18 cellular contexts compared by ENCODE assay signal in genomic region chr1:174794861-174795260, GRCh38.
"Had no signal": no experiment of that assay in that cellular context is flagged by ENCODE, and none has a peak within 500 bp of the region (broad histone marks: within the 10 kb centered on the region; RNA-seq: fewer than 3 reads in every experiment).

No MANE protein-coding gene starts in this region.

- H3K4me3 ChIP-seq: cardiac muscle cell, esophagus muscularis mucosa, gastroesophageal sphincter, heart right ventricle, left lung, thyroid gland had no signal

- ATAC-seq: activated CD4-positive, alpha-beta T cell treated with anti-CD3 and anti-CD28 coated beads for 36 hours; activated CD8-positive, alpha-beta memory T cell treated with anti-CD3 and anti-CD28 coated beads, Interleukin-2, amount 10 ng/mL, durations not matched to agents 7 days and 5 days; activated T-helper 17 cell treated with anti-CD3 and anti-CD28 coated beads, Interleukin-2, amount 50 U/mL, for 72 hours; gastroesophageal sphincter; heart right ventricle; left lung had no signal

- H3K27me3 ChIP-seq: cardiac muscle cell, esophagus muscularis mucosa, gastroesophageal sphincter, heart right ventricle, left lung, thyroid gland had no signal

- H3K27ac ChIP-seq: cardiac muscle cell, esophagus muscularis mucosa, gastroesophageal sphincter, heart right ventricle, left lung, thyroid gland had no signal

- H3K36me3 ChIP-seq: cardiac muscle cell, esophagus muscularis mucosa, gastroesophageal sphincter, heart right ventricle, left lung, thyroid gland had no signal

- H3K9me3 ChIP-seq: esophagus muscularis mucosa, gastroesophageal sphincter, heart right ventricle, left lung, thyroid gland had no signal

- DNase-seq: activated CD4-positive, alpha-beta memory T cell treated with anti-CD3 and anti-CD28 coated beads for 36 hours; activated CD4-positive, alpha-beta T cell treated with anti-CD3 and anti-CD28 coated beads for 36 hours; activated CD8-positive, alpha-beta memory T cell treated with anti-CD3 and anti-CD28 coated beads, Interleukin-2, amount 10 ng/mL, durations not matched to agents 7 days and 5 days; activated naive CD4-positive, alpha-beta T cell; activated naive CD8-positive, alpha-beta T cell treated with anti-CD3 and anti-CD28 coated beads for 36 hours; amniotic stem cell; effector CD8-positive, alpha-beta T cell; heart right ventricle; left lung; stimulated activated CD4-positive, alpha-beta T cell treated with anti-CD3 and anti-CD28 coated beads, Interleukin-12 subunit alpha, Interleukin-12 subunit beta, amount 100 ng/mL, for 4 hours; stimulated activated CD4-positive, alpha-beta T cell treated with anti-CD3 and anti-CD28 coated beads, Interleukin-1b, Interleukin-23, amount 100 ng/mL, for 48 hours; stimulated activated CD8-positive, alpha-beta memory T cell treated with anti-CD3 and anti-CD28 coated beads, Interleukin-4, amount 100 ng/mL, for 48 hours; stimulated activated naive CD4-positive, alpha-beta T cell treated with Interleukin-2 at 50 U/mL for 16 hours; thyroid gland had no signal
